Comparison of ENCODE assay signal across 1 cellular context in the genomic region with DNA sequence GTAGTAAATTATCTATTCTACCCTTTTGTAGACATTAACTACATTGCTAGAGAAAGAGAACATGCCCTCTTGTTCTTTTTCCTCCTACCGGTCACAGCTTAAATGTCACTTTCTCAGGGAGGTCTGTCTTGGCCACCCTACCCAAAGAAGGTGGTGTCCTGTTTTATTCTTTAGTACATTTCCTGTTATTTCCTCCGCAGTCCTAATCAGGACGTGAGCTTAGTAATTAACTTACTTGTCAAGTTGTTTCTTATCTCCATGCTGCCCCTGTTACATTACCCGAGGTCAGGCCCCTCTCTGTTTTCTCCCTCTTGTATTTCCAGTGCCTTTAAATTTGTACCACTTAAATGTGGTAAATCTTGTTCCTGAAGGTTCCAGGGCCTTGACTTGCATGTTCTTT.
TF ChIP-seq lines count a peak whose summit lies in the region.

No MANE protein-coding gene starts in this region.

TF ChIP-seq in GM12878, 131 proteins besides CTCF, POLR2A, EP300 and RAD21:
- TF ChIP-seq KDM1A (IDR thresholded peaks at IDR 0.05; ENCODE audit: borderline replicate concordance) (no peak), FOXK2 (IDR thresholded peaks at IDR 0.05) (no peak)
